In the genomic region with DNA sequence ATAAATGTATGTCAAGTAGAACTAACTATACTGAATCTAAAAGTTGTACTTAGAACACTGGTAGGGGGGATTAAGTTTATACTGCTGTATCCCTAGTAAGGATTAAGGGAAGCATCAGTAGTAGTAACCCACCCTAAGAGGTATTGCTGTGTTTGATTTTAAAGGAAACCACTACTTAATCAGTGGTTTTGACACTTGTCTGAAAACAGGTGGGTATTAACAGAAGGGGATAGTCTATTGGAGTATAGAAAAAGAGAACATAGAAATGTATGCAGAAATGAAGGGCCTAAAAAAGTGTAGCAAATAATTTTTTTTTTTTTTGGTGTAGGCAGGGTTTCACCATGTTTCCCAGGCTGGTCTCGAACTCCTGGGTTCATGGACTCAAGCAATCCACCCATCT, we compare ENCODE assay signal across 1 cellular context.
TF ChIP-seq lines count a peak whose summit lies in the region.

No MANE protein-coding gene starts in this region.

TF ChIP-seq in SK-N-SH, 30 proteins besides CTCF, POLR2A, EP300 and RAD21 (continued from another document):
- TF ChIP-seq, protein P1, sequence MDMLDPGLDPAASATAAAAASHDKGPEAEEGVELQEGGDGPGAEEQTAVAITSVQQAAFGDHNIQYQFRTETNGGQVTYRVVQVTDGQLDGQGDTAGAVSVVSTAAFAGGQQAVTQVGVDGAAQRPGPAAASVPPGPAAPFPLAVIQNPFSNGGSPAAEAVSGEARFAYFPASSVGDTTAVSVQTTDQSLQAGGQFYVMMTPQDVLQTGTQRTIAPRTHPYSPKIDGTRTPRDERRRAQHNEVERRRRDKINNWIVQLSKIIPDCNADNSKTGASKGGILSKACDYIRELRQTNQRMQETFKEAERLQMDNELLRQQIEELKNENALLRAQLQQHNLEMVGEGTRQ (IDR thresholded peaks at IDR 0.05; ENCODE audit: borderline replicate concordance, low read depth, low read length), result no peak
- no peak for TF ChIP-seq ELF1 (IDR thresholded peaks at IDR 0.05)
- TF ChIP-seq, protein P2, sequence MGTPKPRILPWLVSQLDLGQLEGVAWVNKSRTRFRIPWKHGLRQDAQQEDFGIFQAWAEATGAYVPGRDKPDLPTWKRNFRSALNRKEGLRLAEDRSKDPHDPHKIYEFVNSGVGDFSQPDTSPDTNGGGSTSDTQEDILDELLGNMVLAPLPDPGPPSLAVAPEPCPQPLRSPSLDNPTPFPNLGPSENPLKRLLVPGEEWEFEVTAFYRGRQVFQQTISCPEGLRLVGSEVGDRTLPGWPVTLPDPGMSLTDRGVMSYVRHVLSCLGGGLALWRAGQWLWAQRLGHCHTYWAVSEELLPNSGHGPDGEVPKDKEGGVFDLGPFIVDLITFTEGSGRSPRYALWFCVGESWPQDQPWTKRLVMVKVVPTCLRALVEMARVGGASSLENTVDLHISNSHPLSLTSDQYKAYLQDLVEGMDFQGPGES (IDR thresholded peaks at IDR 0.05; ENCODE audit: low read depth, low read length), result no peak
- no peak for TF ChIP-seq TEAD4 (IDR thresholded peaks at IDR 0.05; ENCODE audit: borderline replicate concordance, insufficient read depth)
- no peak for TF ChIP-seq POLR2AphosphoS5 (IDR thresholded peaks at IDR 0.05; ENCODE audit: low read depth, low read length)
- no peak for TF ChIP-seq FOXM1 (IDR thresholded peaks at IDR 0.05; ENCODE audit: low read depth)
TF ChIP-seq in SK-N-SH: peak in this region for 0.
